19 cellular contexts compared by ENCODE assay signal in the genomic region with DNA sequence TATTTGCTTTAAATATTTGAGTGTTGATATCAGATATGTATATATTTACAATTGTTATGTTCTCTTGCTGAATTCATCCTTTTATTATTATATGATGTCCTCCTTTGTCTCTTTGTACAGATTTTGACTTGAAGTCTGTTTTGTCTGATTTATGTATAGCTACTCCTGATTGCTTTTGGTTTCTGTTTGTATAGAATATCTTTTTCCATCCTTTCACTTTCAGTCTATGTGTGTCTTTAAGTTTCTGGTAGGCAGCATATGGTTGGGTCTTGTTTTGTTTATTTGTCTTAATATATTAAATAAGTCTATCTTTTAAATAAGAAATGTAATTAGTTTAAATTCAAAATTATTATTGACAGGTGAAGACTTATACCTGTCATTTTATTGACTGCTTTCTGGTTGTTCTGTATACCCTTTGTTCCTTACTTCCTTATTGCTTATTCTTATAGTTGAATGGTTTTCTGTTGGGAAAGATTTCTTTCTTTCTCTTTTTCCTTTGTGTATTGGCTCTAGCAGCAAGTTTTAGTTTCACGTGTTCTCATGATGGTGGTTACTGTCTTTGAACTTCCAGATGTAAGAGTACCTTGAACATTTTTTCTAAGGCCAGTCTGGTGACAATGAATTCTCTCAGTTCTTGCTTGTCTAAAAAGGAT. TPM values are rescaled to one million over a fixed set of nuclear protein-coding genes. Genes with fewer than 3 reads are reported as not detected.
DNase-seq lines count a peak whose midpoint lies in the region; ATAC-seq and TF ChIP-seq lines count a peak whose summit lies in the region.
"Had no signal": no experiment of that assay in that cellular context is flagged by ENCODE, and none has a peak within 500 bp of the region (broad histone marks: within the 10 kb centered on the region; RNA-seq: fewer than 3 reads in every experiment).

No MANE protein-coding gene starts in this region.

- peaks cover 5 to 7% of the 10 kb centered on the region in 2 donors for H3K9me3 Mint-ChIP-seq in activated T-cell treated with anti-CD3 and anti-CD28 coated beads, Interleukin-2, amount 50 U/mL, for 72 hours
- peaks cover 5% of the 10 kb centered on the region for H3K9me3 Mint-ChIP-seq in activated T-helper 17 cell treated with anti-CD3 and anti-CD28 coated beads, Interleukin-2, amount 50 U/mL, for 72 hours
- H3K9me3 Mint-ChIP-seq in stimulated activated naive CD8-positive, alpha-beta T cell treated with anti-CD3 and anti-CD28 coated beads, Interleukin-15, amount 100 ng/mL, for 72 hours, result peaks cover 9 to 19% of the 10 kb centered on the region in 2 donors
- no peaks in the 10 kb centered on the region for H3K9me3 Mint-ChIP-seq in HFFc6
- H3K9me3 Mint-ChIP-seq: H9 had no signal

- ATAC-seq in activated T-cell treated with anti-CD3 and anti-CD28 coated beads, Interleukin-2, amount 50 U/mL, for 72 hours (replicated peaks in 1 of 2), result peak in 1 of 2 donors; percentile 60
- ATAC-seq in HG03159 (IDR thresholded peaks at IDR 0.05; ENCODE audit: unreplicated experiment), result peak; percentile 69
- peak; percentile 43 for ATAC-seq in activated T-helper 17 cell treated with anti-CD3 and anti-CD28 coated beads, Interleukin-2, amount 50 U/mL, for 72 hours (replicated peaks)
- ATAC-seq in stimulated activated naive CD8-positive, alpha-beta T cell treated with anti-CD3 and anti-CD28 coated beads, Interleukin-15, amount 100 ng/mL, for 72 hours, result peak; percentile 58
- no peak for ATAC-seq in HG02981 (IDR thresholded peaks at IDR 0.05; ENCODE audit: unreplicated experiment)

- no peak for DNase-seq in activated T-cell treated with anti-CD3 and anti-CD28 coated beads, Interleukin-2, amount 50 U/mL, for 72 hours
- DNase-seq in activated T-cell treated with anti-CD3 and anti-CD28 coated beads for 4 hours (no peak), NCI-H1092 (lab: John Stamatoyannopoulos, UW) (no peak), HFFc6 (no peak)
- DNase-seq in stimulated activated naive CD8-positive, alpha-beta T cell treated with anti-CD3 and anti-CD28 coated beads, Interleukin-15, amount 100 ng/mL, for 72 hours, result no peak
- DNase-seq: activated CD8-positive, alpha-beta memory T cell treated with anti-CD3 and anti-CD28 coated beads, Interleukin-2, amount 50 U/mL, for 4 hours; Caco-2; colonic mucosa; GDM1; H9; Kasumi-1; NCI-H1694; NCI-H524 treated with DMSO at 0.1 percent for 48 hours; SK-N-SH; stimulated activated CD4-positive, alpha-beta T cell treated with anti-CD3 and anti-CD28 coated beads, Interleukin-1b, Interleukin-23, amount 100 ng/mL, for 48 hours had no signal

- H3K27me3 Mint-ChIP-seq in activated T-cell treated with anti-CD3 and anti-CD28 coated beads, Interleukin-2, amount 50 U/mL, for 72 hours (ENCODE audit: low read depth), result no peaks in the 10 kb centered on the region
- H3K27me3 Mint-ChIP-seq in activated T-helper 17 cell treated with anti-CD3 and anti-CD28 coated beads, Interleukin-2, amount 50 U/mL, for 72 hours, result no peaks in the 10 kb centered on the region
- H3K27me3 Mint-ChIP-seq in stimulated activated naive CD8-positive, alpha-beta T cell treated with anti-CD3 and anti-CD28 coated beads, Interleukin-15, amount 100 ng/mL, for 72 hours, result no peaks in the 10 kb centered on the region
- H3K27me3 Mint-ChIP-seq in HFFc6 (ENCODE audit: insufficient read depth), result no peaks in the 10 kb centered on the region

- peak overlapping the region in 1 of 2 donors; percentile 16 for H3K4me3 Mint-ChIP-seq in activated T-cell treated with anti-CD3 and anti-CD28 coated beads, Interleukin-2, amount 50 U/mL, for 72 hours
- H3K4me3 Mint-ChIP-seq in activated T-helper 17 cell treated with anti-CD3 and anti-CD28 coated beads, Interleukin-2, amount 50 U/mL, for 72 hours, result no peak overlapping the region
- H3K4me3 Mint-ChIP-seq in stimulated activated naive CD8-positive, alpha-beta T cell treated with anti-CD3 and anti-CD28 coated beads, Interleukin-15, amount 100 ng/mL, for 72 hours, result peak overlapping the region in 1 of 2 donors; percentile 37
- no peak overlapping the region for H3K4me3 Mint-ChIP-seq in HFFc6
- H3K4me3 Mint-ChIP-seq: H9, neural crest cell had no signal

- peaks cover 18% of the 10 kb centered on the region for H3K4me1 Mint-ChIP-seq in activated T-cell treated with anti-CD3 and anti-CD28 coated beads, Interleukin-2, amount 50 U/mL, for 72 hours (ENCODE audit: low read depth)
- peaks cover 4% of the 10 kb centered on the region for H3K4me1 Mint-ChIP-seq in activated T-helper 17 cell treated with anti-CD3 and anti-CD28 coated beads, Interleukin-2, amount 50 U/mL, for 72 hours
- H3K4me1 Mint-ChIP-seq in stimulated activated naive CD8-positive, alpha-beta T cell treated with anti-CD3 and anti-CD28 coated beads, Interleukin-15, amount 100 ng/mL, for 72 hours, result peaks cover 17% of the 10 kb centered on the region
- peaks cover 10% of the 10 kb centered on the region for H3K4me1 Mint-ChIP-seq in HFFc6 (ENCODE audit: low read depth)
- H3K4me1 Mint-ChIP-seq: neural crest cell had no signal

- TF ChIP-seq CTCF in HFFc6 (IDR thresholded peaks at IDR 0.05), result no peak

- peak overlapping the region; percentile 26 for H3K27ac Mint-ChIP-seq in activated T-cell treated with anti-CD3 and anti-CD28 coated beads, Interleukin-2, amount 50 U/mL, for 72 hours
- H3K27ac Mint-ChIP-seq in activated T-helper 17 cell treated with anti-CD3 and anti-CD28 coated beads, Interleukin-2, amount 50 U/mL, for 72 hours, result no peak overlapping the region
- no peak overlapping the region for H3K27ac Mint-ChIP-seq in stimulated activated naive CD8-positive, alpha-beta T cell treated with anti-CD3 and anti-CD28 coated beads, Interleukin-15, amount 100 ng/mL, for 72 hours
- no peak overlapping the region for H3K27ac Mint-ChIP-seq in HFFc6
- H3K27ac Mint-ChIP-seq: H9 had no signal

- peaks cover 11 to 28% of the 10 kb centered on the region in 2 donors for H3K36me3 Mint-ChIP-seq in activated T-cell treated with anti-CD3 and anti-CD28 coated beads, Interleukin-2, amount 50 U/mL, for 72 hours (ENCODE audit: insufficient read depth in 2 of 2)
- peaks cover 21% of the 10 kb centered on the region for H3K36me3 Mint-ChIP-seq in activated T-helper 17 cell treated with anti-CD3 and anti-CD28 coated beads, Interleukin-2, amount 50 U/mL, for 72 hours (ENCODE audit: low read depth)
- peaks cover 22% of the 10 kb centered on the region for H3K36me3 Mint-ChIP-seq in HFFc6 (ENCODE audit: low read depth)

RNA-seq across cellular contexts. Expression of a gene that starts 31.1 kb away (rescaled TPM):
- 10 to 100 TPM; 15.6 to 16.8 TPM for total RNA-seq in activated T-cell treated with anti-CD3 and anti-CD28 coated beads, Interleukin-2, amount 50 U/mL, for 72 hours
- 10 to 100 TPM in 1 of 2 donors, 1 to 10 TPM in 1; 10.0 to 14.5 TPM for total RNA-seq in activated T-helper 17 cell treated with anti-CD3 and anti-CD28 coated beads, Interleukin-2, amount 50 U/mL, for 72 hours
- 10 to 100 TPM; 11.4 to 13.1 (median 12.4) TPM for total RNA-seq in HFFc6 (2021; fragmentation: NEBNext Ultra II Directional; extraction: Animal tissue kit (Norgen Biotek cat#: 25700))
